1 cellular context compared by ENCODE assay signal in genomic region chr1:2585318-2586092, GRCh38.
A peak's percentile ranks its signal among the peaks of the same experiment; 100 is the strongest.
TF ChIP-seq lines count a peak whose summit lies in the region.

No MANE protein-coding gene starts in this region.

TF ChIP-seq in HepG2, 621 proteins besides CTCF, POLR2A, EP300 and RAD21 (continued from another document and continues in another):
- TF ChIP-seq THAP9 (CRISPR knock-in tag; IDR thresholded peaks at IDR 0.05; ENCODE audit: borderline replicate concordance) (no peak), ZNF343 (CRISPR knock-in tag; IDR thresholded peaks at IDR 0.05) (0 out of 2 replicates have a peak, but pooled peaks have one; percentile 26), ZNF543 (CRISPR knock-in tag; IDR thresholded peaks at IDR 0.05) (0 out of 2 replicates have a peak, but pooled peaks have one; percentile 52), REL (CRISPR knock-in tag; conservative IDR thresholded peaks at IDR 0.05) (no peak), ZIK1 (CRISPR knock-in tag; IDR thresholded peaks at IDR 0.05; ENCODE audit: borderline replicate concordance, low read depth) (no peak), ARID4A (CRISPR knock-in tag; IDR thresholded peaks at IDR 0.05; ENCODE audit: borderline replicate concordance) (no peak; the same call in 1 of the 2 replicates), ASH2L (IDR thresholded peaks at IDR 0.05; ENCODE audit: insufficient read length, low read depth, low read length) (no peak), ARID3A (IDR thresholded peaks at IDR 0.05; ENCODE audit: low read depth, low read length) (no peak), PRDM15 (CRISPR knock-in tag; IDR thresholded peaks at IDR 0.05) (peak; percentile 98), ZNF143 (CRISPR knock-in tag; IDR thresholded peaks at IDR 0.05) (no peak), ZNF431 (CRISPR knock-in tag; IDR thresholded peaks at IDR 0.05; ENCODE audit: borderline replicate concordance, low read depth) (no peak), POLR2G (IDR thresholded peaks at IDR 0.05; ENCODE audit: low read depth, low read length) (peak; percentile 38; the same call in 1 of the 2 replicates), RXRA (CRISPR knock-in tag; IDR thresholded peaks at IDR 0.05) (peak; percentile 10; the same call in 1 of the 2 replicates), PATZ1 (CRISPR knock-in tag; IDR thresholded peaks at IDR 0.05) (peak; percentile 85), ZNF281 (CRISPR knock-in tag; IDR thresholded peaks at IDR 0.05; ENCODE audit: borderline replicate concordance) (0 out of 2 replicates have a peak, but pooled peaks have one; percentile 25), NR2F6 (IDR thresholded peaks at IDR 0.05) (no peak), NR2F6 (CRISPR knock-in tag; IDR thresholded peaks at IDR 0.05) (peak; percentile 35; the same call in 1 of the 2 replicates), ZNF253 (CRISPR knock-in tag; IDR thresholded peaks at IDR 0.05; ENCODE audit: borderline replicate concordance) (no peak), HOXA9 (CRISPR knock-in tag; IDR thresholded peaks at IDR 0.05; ENCODE audit: borderline replicate concordance) (no peak), NFATC3 (CRISPR knock-in tag; IDR thresholded peaks at IDR 0.05) (no peak), HMGXB3 (CRISPR knock-in tag; IDR thresholded peaks at IDR 0.05; ENCODE audit: borderline replicate concordance) (peak; percentile 24; the same call in 1 of the 2 replicates), ATF4 (CRISPR knock-in tag; IDR thresholded peaks at IDR 0.05) (no peak), ZSCAN25 (CRISPR knock-in tag; IDR thresholded peaks at IDR 0.05) (no peak), HNRNPUL1 (IDR thresholded peaks at IDR 0.05; ENCODE audit: low read depth, low read length) (no peak), IRX3 (CRISPR knock-in tag; IDR thresholded peaks at IDR 0.05; ENCODE audit: borderline replicate concordance, low read depth) (no peak), ZNF710 (CRISPR knock-in tag; IDR thresholded peaks at IDR 0.05; ENCODE audit: borderline replicate concordance) (no peak)
